In genomic region chr18:12754511-12754910, GRCh38 we compare ENCODE assay signal across 29 cellular contexts.
"Had no signal": no experiment of that assay in that cellular context is flagged by ENCODE, and none has a peak within 500 bp of the region (broad histone marks: within the 10 kb centered on the region; RNA-seq: fewer than 3 reads in every experiment).

No MANE protein-coding gene starts in this region.

- H3K4me1 Mint-ChIP-seq: nephron progenitor cell had no signal

- H3K4me1 ChIP-seq: pancreas, psoas muscle, right lobe of liver, sigmoid colon, suprapubic skin, testis, tibial artery, transverse colon, upper lobe of right lung, vagina had no signal

- ATAC-seq: naive thymus-derived CD8-positive, alpha-beta T cell; natural killer cell treated with Interleukin-12 subunit alpha and Interleukin-12 subunit beta and Interleukin-15 and Interleukin-18, amount 100 ng/mL, for 72 hours; pancreas; psoas muscle; right cardiac atrium; right lobe of liver; stimulated activated memory B cell treated with anti-CD40 and anti-IgM and Interleukin-4, amounts not matched to agents 10 μg/mL and 1 μg/mL and 100 μg/mL, for 72 hours; stimulated activated naive CD8-positive, alpha-beta T cell treated with anti-CD3 and anti-CD28 coated beads, Interleukin-15, amount 100 ng/mL, for 72 hours; stimulated activated naive CD8-positive, alpha-beta T cell treated with anti-CD3 and anti-CD28 coated beads, Interleukin-15, Interleukin-2, amounts not matched to agents 100 U/mL and 50 U/mL, for 24 hours; upper lobe of right lung had no signal

- H3K9me3 Mint-ChIP-seq: naive thymus-derived CD8-positive, alpha-beta T cell; natural killer cell treated with Interleukin-12 subunit alpha and Interleukin-12 subunit beta and Interleukin-15 and Interleukin-18, amount 100 ng/mL, for 72 hours; stimulated activated memory B cell treated with anti-CD40 and anti-IgM and Interleukin-4, amounts not matched to agents 10 μg/mL and 1 μg/mL and 100 μg/mL, for 72 hours; stimulated activated naive CD8-positive, alpha-beta T cell treated with anti-CD3 and anti-CD28 coated beads, Interleukin-15, amount 100 ng/mL, for 72 hours; type B pancreatic cell had no signal

- FAIRE-seq: pancreas, small intestine had no signal

- DNase-seq: naive thymus-derived CD8-positive, alpha-beta T cell; nephron progenitor cell; nucleus accumbens; pancreas; psoas muscle; right cardiac atrium; right lobe of liver; sigmoid colon; small intestine; stimulated activated CD4-positive, alpha-beta T cell treated with anti-CD3 and anti-CD28 coated beads, Interleukin-15, amount 100 ng/mL, for 24 hours; stimulated activated CD4-positive, alpha-beta T cell treated with anti-CD3 and anti-CD28 coated beads, Interleukin-2, amount 100 ng/mL, for 24 hours; stimulated activated CD4-positive, alpha-beta T cell treated with anti-CD3 and anti-CD28 coated beads, Interleukin-2, amount 100 ng/mL, for 48 hours; stimulated activated CD4-positive, alpha-beta T cell treated with anti-CD3 and anti-CD28 coated beads, Interleukin-4, amount 100 ng/mL, for 24 hours; stimulated activated naive CD4-positive, alpha-beta T cell; stimulated activated naive CD8-positive, alpha-beta T cell treated with anti-CD3 and anti-CD28 coated beads, Interleukin-15, amount 100 ng/mL, for 72 hours; stimulated activated naive CD8-positive, alpha-beta T cell treated with anti-CD3 and anti-CD28 coated beads, Interleukin-15, Interleukin-2, amounts not matched to agents 100 U/mL and 50 U/mL, for 24 hours; substantia nigra; testis; transverse colon; upper lobe of right lung had no signal

- H3K9me3 ChIP-seq: neutrophil, pancreas, psoas muscle, right lobe of liver, sigmoid colon, suprapubic skin, testis, tibial artery, transverse colon, upper lobe of right lung, vagina had no signal

- H3K4me3 Mint-ChIP-seq: naive thymus-derived CD8-positive, alpha-beta T cell; natural killer cell treated with Interleukin-12 subunit alpha and Interleukin-12 subunit beta and Interleukin-15 and Interleukin-18, amount 100 ng/mL, for 72 hours; nephron progenitor cell; neural crest cell; stimulated activated memory B cell treated with anti-CD40 and anti-IgM and Interleukin-4, amounts not matched to agents 10 μg/mL and 1 μg/mL and 100 μg/mL, for 72 hours; stimulated activated naive CD8-positive, alpha-beta T cell treated with anti-CD3 and anti-CD28 coated beads, Interleukin-15, amount 100 ng/mL, for 72 hours; type B pancreatic cell had no signal

- H3K36me3 ChIP-seq: neutrophil, pancreas, right lobe of liver, sigmoid colon, suprapubic skin, tibial artery, transverse colon, upper lobe of right lung, vagina had no signal

- H3K27ac ChIP-seq: neutrophil, pancreas, psoas muscle, right lobe of liver, sigmoid colon, suprapubic skin, testis, tibial artery, transverse colon, upper lobe of right lung, vagina had no signal

- H3K27me3 ChIP-seq: neutrophil, pancreas, right lobe of liver, sigmoid colon, suprapubic skin, testis, tibial artery, transverse colon, upper lobe of right lung, vagina had no signal

- H3K27ac Mint-ChIP-seq: naive thymus-derived CD8-positive, alpha-beta T cell; natural killer cell treated with Interleukin-12 subunit alpha and Interleukin-12 subunit beta and Interleukin-15 and Interleukin-18, amount 100 ng/mL, for 72 hours; nephron progenitor cell; progenitor cell of endocrine pancreas; stimulated activated memory B cell treated with anti-CD40 and anti-IgM and Interleukin-4, amounts not matched to agents 10 μg/mL and 1 μg/mL and 100 μg/mL, for 72 hours; stimulated activated naive CD8-positive, alpha-beta T cell treated with anti-CD3 and anti-CD28 coated beads, Interleukin-15, amount 100 ng/mL, for 72 hours; type B pancreatic cell had no signal

- H3K36me3 Mint-ChIP-seq: natural killer cell treated with Interleukin-12 subunit alpha and Interleukin-12 subunit beta and Interleukin-15 and Interleukin-18, amount 100 ng/mL, for 72 hours; stimulated activated memory B cell treated with anti-CD40 and anti-IgM and Interleukin-4, amounts not matched to agents 10 μg/mL and 1 μg/mL and 100 μg/mL, for 72 hours; type B pancreatic cell had no signal

- H3K4me3 ChIP-seq: pancreas, psoas muscle, right lobe of liver, sigmoid colon, suprapubic skin, testis, tibial artery, transverse colon, upper lobe of right lung, vagina had no signal

- H3K27me3 Mint-ChIP-seq: naive thymus-derived CD8-positive, alpha-beta T cell; natural killer cell treated with Interleukin-12 subunit alpha and Interleukin-12 subunit beta and Interleukin-15 and Interleukin-18, amount 100 ng/mL, for 72 hours; progenitor cell of endocrine pancreas; type B pancreatic cell had no signal
